8 cellular contexts compared by ENCODE assay signal in the genomic region with DNA sequence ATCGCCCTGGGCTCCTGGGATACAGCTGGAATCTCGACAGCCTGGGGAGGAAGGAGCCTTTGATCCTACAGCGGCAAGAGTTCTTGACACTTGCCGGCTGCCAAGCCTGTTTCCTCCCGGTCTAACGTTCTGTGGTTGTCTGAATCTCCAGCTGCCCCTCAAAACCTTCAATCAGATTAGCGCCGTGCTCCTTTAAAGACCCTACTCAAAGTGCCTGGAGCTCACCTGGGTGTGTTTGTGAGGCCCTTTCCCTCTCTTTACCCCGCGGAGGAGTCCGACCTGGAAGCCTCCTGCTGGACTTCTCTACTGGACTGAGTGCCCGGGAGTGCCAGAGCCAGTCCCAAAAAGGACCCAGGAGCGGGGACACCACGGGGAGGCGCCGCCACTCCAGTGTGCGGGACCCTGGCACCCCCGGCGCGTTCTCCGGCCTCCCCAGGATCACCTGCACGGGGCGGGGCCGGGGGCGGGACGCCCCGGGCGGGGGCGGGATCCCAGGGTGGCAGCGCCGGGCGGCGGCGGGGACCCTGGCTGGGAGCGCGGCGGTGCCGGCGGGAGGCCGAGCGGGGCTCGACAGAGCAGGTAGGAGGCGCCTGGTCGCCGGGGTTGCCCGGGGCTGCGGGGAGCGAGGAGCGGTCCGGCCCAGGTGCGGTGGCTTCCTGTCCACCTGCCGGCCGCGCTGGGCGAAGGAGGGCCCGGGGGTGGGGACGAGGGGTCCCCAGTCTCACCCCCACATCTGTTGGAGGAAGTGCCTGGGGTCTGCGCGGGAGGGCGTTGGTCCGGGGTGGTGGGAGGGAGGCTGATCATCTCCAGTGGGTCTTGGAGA. TPM values are rescaled to one million over a fixed set of nuclear protein-coding genes. Genes with fewer than 3 reads are reported as not detected.
DNase-seq lines count a peak whose midpoint lies in the region; ATAC-seq and TF ChIP-seq lines count a peak whose summit lies in the region.
"Had no signal": no experiment of that assay in that cellular context is flagged by ENCODE, and none has a peak within 500 bp of the region (broad histone marks: within the 10 kb centered on the region; RNA-seq: fewer than 3 reads in every experiment).

A gene with protein sequence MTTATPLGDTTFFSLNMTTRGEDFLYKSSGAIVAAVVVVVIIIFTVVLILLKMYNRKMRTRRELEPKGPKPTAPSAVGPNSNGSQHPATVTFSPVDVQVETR (plus strand): TSS at position 497 of the 823 bp plus-strand sequence. CDS start 39,344 bp downstream, outside the sequence.

- H3K36me3 ChIP-seq in smooth muscle cell (ENCODE audit: low read depth): no peaks in the 10 kb centered on the region

- no peaks in the 10 kb centered on the region for H3K4me1 ChIP-seq in smooth muscle cell (ENCODE audit: low read depth)

- no peak for ATAC-seq in HG02623 (IDR thresholded peaks at IDR 0.05; ENCODE audit: unreplicated experiment)
- no peak for ATAC-seq in HG02870 (IDR thresholded peaks at IDR 0.05; ENCODE audit: unreplicated experiment)

- WGBS in smooth muscle cell (ENCODE audit: low lambda C conversion rate): 5% methylated on average over 24 of the region's 61 CpGs

- no peak within 1 kb of the TSS for H3K9ac ChIP-seq in smooth muscle cell (ENCODE audit: low read depth)

- H3K4me2 ChIP-seq in smooth muscle cell: peak within 1 kb of the TSS; percentile 78

- peak within 1 kb of the TSS; percentile 39 for H3K4me3 ChIP-seq in smooth muscle cell

- H3K27ac ChIP-seq in smooth muscle cell (ENCODE audit: low read depth): no peak within 1 kb of the TSS

- DNase-seq in NCI-H526 (lab: John Stamatoyannopoulos, UW) (peak; percentile 37 to 61), activated T-cell treated with anti-CD3 and anti-CD28 coated beads for 4 hours (peak; percentile 55), cardiac septum (ENCODE audit: low spot score) (peak; percentile 72), smooth muscle cell (lab: John Stamatoyannopoulos, UW; ENCODE audit: unreplicated experiment) (no peak), occipital lobe (lab: John Stamatoyannopoulos, UW) (no peak)

- no peaks in the 10 kb centered on the region for H3K9me3 ChIP-seq in smooth muscle cell (replicated peaks; ENCODE audit: low read depth)

- peaks cover 25% of the 10 kb centered on the region for H3K27me3 ChIP-seq in smooth muscle cell (ENCODE audit: low read depth)

- H2AFZ ChIP-seq in smooth muscle cell (ENCODE audit: low read depth): no peak within 1 kb of the TSS

- intact Hi-C loops in cardiac septum (cut with DNase I): loop anchor here (5.0 kb wide), 1 partner anchor 76 kb away; no protein-coding TSS in a partner anchor

- H3K79me2 ChIP-seq in smooth muscle cell (ENCODE audit: low read depth): no peaks in the 10 kb centered on the region

- TF ChIP-seq CTCF in smooth muscle cell (IDR thresholded peaks at IDR 0.05; ENCODE audit: borderline replicate concordance, insufficient read depth, poor library complexity, severe bottlenecking): no peak

- peaks cover 3% of the 10 kb centered on the region for H3F3A ChIP-seq in smooth muscle cell (ENCODE audit: low read depth)

- no peaks in the 10 kb centered on the region for H4K20me1 ChIP-seq in smooth muscle cell (ENCODE audit: low read depth)

RNA-seq across cellular contexts. Expression of the gene that starts here (rescaled TPM):
- total RNA-seq in cardiac septum (not detected), smooth muscle cell (not detected in 2 replicates), occipital lobe (under 0.01 TPM)
- not detected in 2 replicates for polyA plus RNA-seq in smooth muscle cell
- total RNA-seq: LHCN-M2 had no signal

Comparison
In these comparisons a context has a peak if more than half of its experiments do, and no peak if none do; other contexts are left out.
1. Peak in DNase-seq in cardiac septum; RNA of the gene not detected or under 1 TPM.
2. DNase-seq: peak in NCI-H526 (2 of 2) and activated T-cell treated with anti-CD3 and anti-CD28 coated beads for 4 hours (single experiment); none in smooth muscle cell (single experiment) and occipital lobe (single experiment).